In genomic region chr19:7366701-7367420, GRCh38 we compare ENCODE assay signal across 8 cellular contexts. TPM values are rescaled to one million over a fixed set of nuclear protein-coding genes. Genes with fewer than 3 reads are reported as not detected.
DNase-seq lines count a peak whose midpoint lies in the region; ATAC-seq, FAIRE-seq and TF ChIP-seq lines count a peak whose summit lies in the region.

No MANE protein-coding gene starts in this region.

- ATAC-seq in HG03432 (IDR thresholded peaks at IDR 0.05; ENCODE audit: unreplicated experiment) = no peak
- ATAC-seq in HG02623 (IDR thresholded peaks at IDR 0.05; ENCODE audit: unreplicated experiment) = no peak

- no peaks in the 10 kb centered on the region for H3K27me3 ChIP-seq in sigmoid colon

- CTCF ChIA-PET in RWPE1 (lab: Yijun Ruan, JAX) = interaction anchor here (0.6 to 1.0 kb wide), 5 partner anchors 10 to 31 kb away, joined by 3 to 8 read pairs (median 4); no protein-coding TSS in a partner anchor

- peak; percentile 86 for FAIRE-seq in GM12892 (lab: Jason Lieb, UNC)

- H3K4me1 ChIP-seq in sigmoid colon = peaks cover 0 to 67% (median 52%) of the 10 kb centered on the region in 4 donors

- H3K9me3 ChIP-seq in sigmoid colon = no peaks in the 10 kb centered on the region

- intact Hi-C loops in sigmoid colon (cut with DNase I) = no loop called here

- 77 to 85% methylated on average over 10 of the region's 10 CpGs for WGBS in sigmoid colon, 2 donors

- POLR2A ChIA-PET in RWPE1 (lab: Yijun Ruan, JAX; ENCODE audit: low non-redundant PET) = interaction anchor here (0.6 kb wide), 1 partner anchor 906 kb away, joined by 7 read pairs; no protein-coding TSS in a partner anchor

- H3K36me3 Mint-ChIP-seq in endothelial cell (ENCODE audit: low read depth, unreplicated experiment) = peaks cover 4% of the 10 kb centered on the region

- no peak for TF ChIP-seq POLR2A in GM12892 (IDR thresholded peaks at IDR 0.05; ENCODE audit: low read depth, low read length)
- no peak for TF ChIP-seq POLR2A in sigmoid colon (IDR thresholded peaks at IDR 0.05)

- H3K9me3 Mint-ChIP-seq in endothelial cell (ENCODE audit: unreplicated experiment) = no peaks in the 10 kb centered on the region

- TF ChIP-seq CTCF in AG09319 (IDR thresholded peaks at IDR 0.05; ENCODE audit: low read depth, low read length) (peak; percentile 15), RWPE1 (conservative IDR thresholded peaks at IDR 0.05; ENCODE audit: low read depth) (peak; percentile 23; the same call in 1 of the 2 replicates), endothelial cell (IDR thresholded peaks at IDR 0.05; ENCODE audit: unreplicated experiment) (peak; percentile 73), sigmoid colon (IDR thresholded peaks at IDR 0.05) (peak in 3 of 4 experiments; percentile 11 to 31 (median 30))

- no peak overlapping the region for H3K4me3 ChIP-seq in sigmoid colon

- no peak for TF ChIP-seq EP300 in sigmoid colon (IDR thresholded peaks at IDR 0.05)

- H3K27ac Mint-ChIP-seq in endothelial cell (ENCODE audit: unreplicated experiment) = no peak overlapping the region

- H3K27ac ChIP-seq in RWPE1 = no peak overlapping the region
- H3K27ac ChIP-seq in sigmoid colon = peak overlapping the region in 3 of 4 donors; percentile 80 to 91 (median 80)

- H3K4me3 Mint-ChIP-seq in endothelial cell (ENCODE audit: unreplicated experiment) = no peak overlapping the region

- DNase-seq in AG09319 (ENCODE audit: extremely low read depth, low read depth) = no peak
- DNase-seq in GM12892 (ENCODE audit: insufficient read length) = no peak
- DNase-seq in RWPE1 (ENCODE audit: low spot score) = peak; percentile 45
- DNase-seq in endothelial cell (ENCODE audit: low spot score) = no peak
- no peak for DNase-seq in sigmoid colon
- DNase-seq in COR-L47 (lab: John Stamatoyannopoulos, UW) = no peak

- peaks cover 3% of the 10 kb centered on the region for H3K4me1 Mint-ChIP-seq in endothelial cell (ENCODE audit: unreplicated experiment)

- H3K36me3 ChIP-seq in sigmoid colon = peaks cover 0 to 46% (median 0%) of the 10 kb centered on the region in 4 donors

- peaks cover 14% of the 10 kb centered on the region for H3K27me3 Mint-ChIP-seq in endothelial cell (ENCODE audit: unreplicated experiment)

RNA-seq across cellular contexts. Expression of gene ARHGEF18, which starts 18.1 kb away (rescaled TPM):
- 3.8 TPM for polyA plus RNA-seq in GM12892 (2012; ENCODE audit: missing spikeins)
- total RNA-seq in endothelial cell (ENCODE audit: unreplicated experiment) = 30.5 TPM
- total RNA-seq in sigmoid colon = 10 to 100 TPM; 20.4 to 51.2 (median 36.9) TPM
- polyA plus RNA-seq in sigmoid colon = 10 to 100 TPM; 21.6 to 76.6 (median 55.9) TPM

Comparison
In these comparisons a context has a peak if more than half of its experiments do, and no peak if none do; other contexts are left out.
1. CTCF ChIP-seq: peak in every context shown above with its lines; median percentile 73 in endothelial cell; 30 in sigmoid colon; 23 in RWPE1; 15 in AG09319.